Comparison of ENCODE assay signal across 1 cellular context in the genomic region with DNA sequence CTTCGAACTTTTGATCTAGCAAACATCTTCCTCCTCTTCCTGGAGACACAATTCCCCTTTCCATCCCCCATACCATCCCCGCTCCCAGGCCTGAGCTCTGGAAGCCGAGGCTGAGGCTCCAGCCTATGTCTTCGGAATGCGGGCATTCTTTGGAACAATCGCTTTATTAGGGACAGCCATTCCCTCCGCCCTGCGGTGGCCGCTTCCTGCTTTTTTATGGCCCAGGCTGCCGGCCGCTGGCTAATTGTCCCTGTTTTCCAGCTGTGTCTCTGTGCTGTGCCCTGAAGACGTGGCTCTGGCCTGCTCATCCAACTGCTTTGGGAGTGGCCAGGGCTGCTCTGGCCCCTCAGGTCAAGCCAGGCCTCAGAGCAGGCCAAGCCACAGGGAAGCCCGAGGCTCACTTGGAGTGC.
A peak's percentile ranks its signal among the peaks of the same experiment; 100 is the strongest.
TF ChIP-seq lines count a peak whose summit lies in the region.

No MANE protein-coding gene starts in this region.

TF ChIP-seq in WTC11, 78 proteins besides CTCF, POLR2A, EP300 and RAD21 (continued from another document):
- TF ChIP-seq, protein P1, sequence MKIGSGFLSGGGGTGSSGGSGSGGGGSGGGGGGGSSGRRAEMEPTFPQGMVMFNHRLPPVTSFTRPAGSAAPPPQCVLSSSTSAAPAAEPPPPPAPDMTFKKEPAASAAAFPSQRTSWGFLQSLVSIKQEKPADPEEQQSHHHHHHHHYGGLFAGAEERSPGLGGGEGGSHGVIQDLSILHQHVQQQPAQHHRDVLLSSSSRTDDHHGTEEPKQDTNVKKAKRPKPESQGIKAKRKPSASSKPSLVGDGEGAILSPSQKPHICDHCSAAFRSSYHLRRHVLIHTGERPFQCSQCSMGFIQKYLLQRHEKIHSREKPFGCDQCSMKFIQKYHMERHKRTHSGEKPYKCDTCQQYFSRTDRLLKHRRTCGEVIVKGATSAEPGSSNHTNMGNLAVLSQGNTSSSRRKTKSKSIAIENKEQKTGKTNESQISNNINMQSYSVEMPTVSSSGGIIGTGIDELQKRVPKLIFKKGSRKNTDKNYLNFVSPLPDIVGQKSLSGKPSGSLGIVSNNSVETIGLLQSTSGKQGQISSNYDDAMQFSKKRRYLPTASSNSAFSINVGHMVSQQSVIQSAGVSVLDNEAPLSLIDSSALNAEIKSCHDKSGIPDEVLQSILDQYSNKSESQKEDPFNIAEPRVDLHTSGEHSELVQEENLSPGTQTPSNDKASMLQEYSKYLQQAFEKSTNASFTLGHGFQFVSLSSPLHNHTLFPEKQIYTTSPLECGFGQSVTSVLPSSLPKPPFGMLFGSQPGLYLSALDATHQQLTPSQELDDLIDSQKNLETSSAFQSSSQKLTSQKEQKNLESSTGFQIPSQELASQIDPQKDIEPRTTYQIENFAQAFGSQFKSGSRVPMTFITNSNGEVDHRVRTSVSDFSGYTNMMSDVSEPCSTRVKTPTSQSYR (CRISPR knock-in tag; IDR thresholded peaks at IDR 0.05), result no peak
- TF ChIP-seq, protein P2, sequence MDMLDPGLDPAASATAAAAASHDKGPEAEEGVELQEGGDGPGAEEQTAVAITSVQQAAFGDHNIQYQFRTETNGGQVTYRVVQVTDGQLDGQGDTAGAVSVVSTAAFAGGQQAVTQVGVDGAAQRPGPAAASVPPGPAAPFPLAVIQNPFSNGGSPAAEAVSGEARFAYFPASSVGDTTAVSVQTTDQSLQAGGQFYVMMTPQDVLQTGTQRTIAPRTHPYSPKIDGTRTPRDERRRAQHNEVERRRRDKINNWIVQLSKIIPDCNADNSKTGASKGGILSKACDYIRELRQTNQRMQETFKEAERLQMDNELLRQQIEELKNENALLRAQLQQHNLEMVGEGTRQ (CRISPR knock-in tag; IDR thresholded peaks at IDR 0.05), result no peak
- TF ChIP-seq TEAD1 (CRISPR knock-in tag; IDR thresholded peaks at IDR 0.05) (0 out of 2 replicates have a peak, but pooled peaks have one; percentile 52), NR1H2 (CRISPR knock-in tag; IDR thresholded peaks at IDR 0.05) (no peak), TP53 (CRISPR knock-in tag; IDR thresholded peaks at IDR 0.05) (no peak), SMAD3 (CRISPR knock-in tag; IDR thresholded peaks at IDR 0.05; ENCODE audit: borderline replicate concordance) (no peak), CREB1 (CRISPR knock-in tag; IDR thresholded peaks at IDR 0.05) (no peak), ZNF232 (CRISPR knock-in tag; IDR thresholded peaks at IDR 0.05) (no peak), ZMAT4 (CRISPR knock-in tag; IDR thresholded peaks at IDR 0.05) (no peak), GTF2I (CRISPR knock-in tag; conservative IDR thresholded peaks at IDR 0.05) (no peak), ZNF121 (CRISPR knock-in tag; IDR thresholded peaks at IDR 0.05) (peak; percentile 84), FOXP1 (CRISPR knock-in tag; IDR thresholded peaks at IDR 0.05; ENCODE audit: borderline replicate concordance) (no peak), JUN (CRISPR knock-in tag; IDR thresholded peaks at IDR 0.05) (no peak), ATF2 (CRISPR knock-in tag; IDR thresholded peaks at IDR 0.05; ENCODE audit: borderline replicate concordance, low read depth) (no peak), ZNF317 (CRISPR knock-in tag; IDR thresholded peaks at IDR 0.05; ENCODE audit: borderline replicate concordance, low read depth) (no peak), HMGXB4 (CRISPR knock-in tag; IDR thresholded peaks at IDR 0.05) (no peak), TEAD4 (CRISPR knock-in tag; IDR thresholded peaks at IDR 0.05) (peak; percentile 60; the same call in 1 of the 2 replicates), PRDM15 (CRISPR knock-in tag; IDR thresholded peaks at IDR 0.05) (0 out of 2 replicates have a peak, but pooled peaks have one; percentile 51), NFATC4 (CRISPR knock-in tag; IDR thresholded peaks at IDR 0.05) (no peak), ATF1 (CRISPR knock-in tag; IDR thresholded peaks at IDR 0.05) (no peak), ZBTB21 (CRISPR knock-in tag; IDR thresholded peaks at IDR 0.05; ENCODE audit: borderline replicate concordance) (no peak)
- TF ChIP-seq, protein P3, sequence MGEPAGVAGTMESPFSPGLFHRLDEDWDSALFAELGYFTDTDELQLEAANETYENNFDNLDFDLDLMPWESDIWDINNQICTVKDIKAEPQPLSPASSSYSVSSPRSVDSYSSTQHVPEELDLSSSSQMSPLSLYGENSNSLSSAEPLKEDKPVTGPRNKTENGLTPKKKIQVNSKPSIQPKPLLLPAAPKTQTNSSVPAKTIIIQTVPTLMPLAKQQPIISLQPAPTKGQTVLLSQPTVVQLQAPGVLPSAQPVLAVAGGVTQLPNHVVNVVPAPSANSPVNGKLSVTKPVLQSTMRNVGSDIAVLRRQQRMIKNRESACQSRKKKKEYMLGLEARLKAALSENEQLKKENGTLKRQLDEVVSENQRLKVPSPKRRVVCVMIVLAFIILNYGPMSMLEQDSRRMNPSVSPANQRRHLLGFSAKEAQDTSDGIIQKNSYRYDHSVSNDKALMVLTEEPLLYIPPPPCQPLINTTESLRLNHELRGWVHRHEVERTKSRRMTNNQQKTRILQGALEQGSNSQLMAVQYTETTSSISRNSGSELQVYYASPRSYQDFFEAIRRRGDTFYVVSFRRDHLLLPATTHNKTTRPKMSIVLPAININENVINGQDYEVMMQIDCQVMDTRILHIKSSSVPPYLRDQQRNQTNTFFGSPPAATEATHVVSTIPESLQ (CRISPR knock-in tag; IDR thresholded peaks at IDR 0.05), result no peak
- TF ChIP-seq, protein P4, sequence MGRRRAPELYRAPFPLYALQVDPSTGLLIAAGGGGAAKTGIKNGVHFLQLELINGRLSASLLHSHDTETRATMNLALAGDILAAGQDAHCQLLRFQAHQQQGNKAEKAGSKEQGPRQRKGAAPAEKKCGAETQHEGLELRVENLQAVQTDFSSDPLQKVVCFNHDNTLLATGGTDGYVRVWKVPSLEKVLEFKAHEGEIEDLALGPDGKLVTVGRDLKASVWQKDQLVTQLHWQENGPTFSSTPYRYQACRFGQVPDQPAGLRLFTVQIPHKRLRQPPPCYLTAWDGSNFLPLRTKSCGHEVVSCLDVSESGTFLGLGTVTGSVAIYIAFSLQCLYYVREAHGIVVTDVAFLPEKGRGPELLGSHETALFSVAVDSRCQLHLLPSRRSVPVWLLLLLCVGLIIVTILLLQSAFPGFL (CRISPR knock-in tag; IDR thresholded peaks at IDR 0.05; ENCODE audit: borderline replicate concordance), result no peak
- TF ChIP-seq, protein P5, sequence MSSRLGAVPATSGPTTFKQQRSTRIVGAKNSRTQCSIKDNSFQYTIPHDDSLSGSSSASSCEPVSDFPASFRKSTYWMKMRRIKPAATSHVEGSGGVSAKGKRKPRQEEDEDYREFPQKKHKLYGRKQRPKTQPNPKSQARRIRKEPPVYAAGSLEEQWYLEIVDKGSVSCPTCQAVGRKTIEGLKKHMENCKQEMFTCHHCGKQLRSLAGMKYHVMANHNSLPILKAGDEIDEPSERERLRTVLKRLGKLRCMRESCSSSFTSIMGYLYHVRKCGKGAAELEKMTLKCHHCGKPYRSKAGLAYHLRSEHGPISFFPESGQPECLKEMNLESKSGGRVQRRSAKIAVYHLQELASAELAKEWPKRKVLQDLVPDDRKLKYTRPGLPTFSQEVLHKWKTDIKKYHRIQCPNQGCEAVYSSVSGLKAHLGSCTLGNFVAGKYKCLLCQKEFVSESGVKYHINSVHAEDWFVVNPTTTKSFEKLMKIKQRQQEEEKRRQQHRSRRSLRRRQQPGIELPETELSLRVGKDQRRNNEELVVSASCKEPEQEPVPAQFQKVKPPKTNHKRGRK (CRISPR knock-in tag; IDR thresholded peaks at IDR 0.05; ENCODE audit: borderline replicate concordance), result no peak
